ENCODE assay signal across 8 cellular contexts in genomic region chr3:100590114-100590839, GRCh38. TPM values are rescaled to one million over a fixed set of nuclear protein-coding genes. Genes with fewer than 3 reads are reported as not detected.
DNase-seq lines count a peak whose midpoint lies in the region; ATAC-seq and TF ChIP-seq lines count a peak whose summit lies in the region.

No MANE protein-coding gene starts in this region.

- H3K27me3 ChIP-seq in HUES6 (ENCODE audit: control insufficient read depth, insufficient read depth, low read length) (no peaks in the 10 kb centered on the region), esophagus squamous epithelium (no peaks in the 10 kb centered on the region), suprapubic skin (no peaks in the 10 kb centered on the region)

- no peaks in the 10 kb centered on the region for H3K27me3 Mint-ChIP-seq in nephron (ENCODE audit: low read depth)

- 28 to 30% methylated on average over 10 of the region's 10 CpGs for WGBS in esophagus squamous epithelium, 2 donors
- 25% methylated on average over 10 of the region's 10 CpGs for WGBS in suprapubic skin

- H3K9ac ChIP-seq in HUES6 (ENCODE audit: low read length): no peak overlapping the region

- peaks cover 6% of the 10 kb centered on the region for H3K4me1 Mint-ChIP-seq in nephron

- H3K4me3 Mint-ChIP-seq in nephron: peak overlapping the region; percentile 0 to 41 (median 6)

- TF ChIP-seq EP300 in suprapubic skin (IDR thresholded peaks at IDR 0.05): no peak

- H3K4me3 ChIP-seq in HUES6 (ENCODE audit: low read depth, low read length) (peak overlapping the region; percentile 32; the same call in 1 of the 2 replicates), esophagus squamous epithelium (peak overlapping the region in 1 of 4 donors; percentile 34), suprapubic skin (no peak overlapping the region)

- ATAC-seq in GM21423 (IDR thresholded peaks at IDR 0.05; ENCODE audit: unreplicated experiment): peak; percentile 83

- H3K4me1 ChIP-seq in HUES6 (ENCODE audit: control insufficient read depth, insufficient read depth, low read length) (no peaks in the 10 kb centered on the region), esophagus squamous epithelium (peaks cover 0 to 5% (median 0%) of the 10 kb centered on the region in 3 donors), suprapubic skin (peaks cover 3% of the 10 kb centered on the region)

- H3K9me3 ChIP-seq in HUES6 (ENCODE audit: control insufficient read depth, insufficient read depth, low read depth, low read length): peaks cover 10% of the 10 kb centered on the region
- H3K9me3 ChIP-seq in esophagus squamous epithelium: no peaks in the 10 kb centered on the region
- H3K9me3 ChIP-seq in suprapubic skin: no peaks in the 10 kb centered on the region

- no peaks in the 10 kb centered on the region for H3K36me3 ChIP-seq in HUES6 (ENCODE audit: control insufficient read depth, insufficient read depth, low read length)
- H3K36me3 ChIP-seq in esophagus squamous epithelium: no peaks in the 10 kb centered on the region
- H3K36me3 ChIP-seq in suprapubic skin: no peaks in the 10 kb centered on the region

- intact Hi-C loops in esophagus squamous epithelium (cut with DNase I): loop anchor here (5.0 kb wide), 1 partner anchor 128 kb away; no protein-coding TSS in a partner anchor

- H3K9me3 Mint-ChIP-seq in nephron: peaks cover 2% of the 10 kb centered on the region

- DNase-seq in DMS114 treated with DMSO at 0.1 percent for 48 hours (lab: John Stamatoyannopoulos, UW; ENCODE audit: unreplicated experiment): peak; percentile 58
- peak; percentile 54 for DNase-seq in NOMO-1 treated with dmso at 0.1 percent for 144 hours (lab: John Stamatoyannopoulos, UW; ENCODE audit: unreplicated experiment)
- DNase-seq in activated T-cell treated with anti-CD3 and anti-CD28 coated beads for 48 hours (ENCODE audit: low read depth): peak; percentile 32
- no peak for DNase-seq in esophagus squamous epithelium (lab: John Stamatoyannopoulos, UW)
- peak in 1 of 2 donors; percentile 67 for DNase-seq in suprapubic skin (ENCODE audit: low spot score in 2 of 2)

- peak overlapping the region in 2 of 3 experiments; percentile 0 to 6 for H3K27ac Mint-ChIP-seq in nephron

- peak; percentile 57 to 94 (median 86) for TF ChIP-seq CTCF in esophagus squamous epithelium (IDR thresholded peaks at IDR 0.05)
- peak; percentile 85 to 92 (median 88) for TF ChIP-seq CTCF in nephron (IDR thresholded peaks at IDR 0.05; ENCODE audit: unreplicated experiment in 3 of 3)
- TF ChIP-seq CTCF in suprapubic skin (IDR thresholded peaks at IDR 0.05): peak; percentile 72 to 86

- H3K36me3 Mint-ChIP-seq in nephron (ENCODE audit: low read depth): no peaks in the 10 kb centered on the region

- TF ChIP-seq POLR2A in esophagus squamous epithelium (IDR thresholded peaks at IDR 0.05) (no peak), suprapubic skin (IDR thresholded peaks at IDR 0.05) (no peak)

- no peak overlapping the region for H3K27ac ChIP-seq in HUES6 (ENCODE audit: low read depth, low read length)
- H3K27ac ChIP-seq in esophagus squamous epithelium: no peak overlapping the region
- H3K27ac ChIP-seq in suprapubic skin: no peak overlapping the region

RNA-seq across cellular contexts. Expression of gene ADGRG7, which starts 19.1 kb away (rescaled TPM):
- total RNA-seq in esophagus squamous epithelium (not detected), suprapubic skin (under 1 TPM in 1 of 4 donors, not detected in 3; 0.32 TPM)
